ENCODE assay signal across 1 cellular context in genomic region chr17:18919963-18920362, GRCh38.
TF ChIP-seq lines count a peak whose summit lies in the region.

No MANE protein-coding gene starts in this region.

TF ChIP-seq in HepG2, 621 proteins besides CTCF, POLR2A, EP300 and RAD21 (continued from another document and continues in another):
- TF ChIP-seq, protein P1, sequence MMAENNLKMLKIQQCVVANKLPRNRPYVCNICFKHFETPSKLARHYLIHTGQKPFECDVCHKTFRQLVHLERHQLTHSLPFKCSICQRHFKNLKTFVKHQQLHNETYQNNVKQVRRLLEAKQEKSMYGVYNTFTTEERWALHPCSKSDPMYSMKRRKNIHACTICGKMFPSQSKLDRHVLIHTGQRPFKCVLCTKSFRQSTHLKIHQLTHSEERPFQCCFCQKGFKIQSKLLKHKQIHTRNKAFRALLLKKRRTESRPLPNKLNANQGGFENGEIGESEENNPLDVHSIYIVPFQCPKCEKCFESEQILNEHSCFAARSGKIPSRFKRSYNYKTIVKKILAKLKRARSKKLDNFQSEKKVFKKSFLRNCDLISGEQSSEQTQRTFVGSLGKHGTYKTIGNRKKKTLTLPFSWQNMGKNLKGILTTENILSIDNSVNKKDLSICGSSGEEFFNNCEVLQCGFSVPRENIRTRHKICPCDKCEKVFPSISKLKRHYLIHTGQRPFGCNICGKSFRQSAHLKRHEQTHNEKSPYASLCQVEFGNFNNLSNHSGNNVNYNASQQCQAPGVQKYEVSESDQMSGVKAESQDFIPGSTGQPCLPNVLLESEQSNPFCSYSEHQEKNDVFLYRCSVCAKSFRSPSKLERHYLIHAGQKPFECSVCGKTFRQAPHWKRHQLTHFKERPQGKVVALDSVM (CRISPR knock-in tag; IDR thresholded peaks at IDR 0.05) = no peak
- TF ChIP-seq SAP130 (CRISPR knock-in tag; IDR thresholded peaks at IDR 0.05; ENCODE audit: low read depth) (peak; percentile 42), FOXK1 (CRISPR knock-in tag; IDR thresholded peaks at IDR 0.05; ENCODE audit: borderline replicate concordance, low read depth) (no peak), ZNF772 (CRISPR knock-in tag; IDR thresholded peaks at IDR 0.05) (no peak), AHDC1 (CRISPR knock-in tag; IDR thresholded peaks at IDR 0.05; ENCODE audit: borderline replicate concordance) (no peak), TSC22D2 (CRISPR knock-in tag; IDR thresholded peaks at IDR 0.05; ENCODE audit: borderline replicate concordance) (no peak), ZUFSP (CRISPR knock-in tag; IDR thresholded peaks at IDR 0.05; ENCODE audit: borderline replicate concordance) (no peak), ZNF317 (CRISPR knock-in tag; IDR thresholded peaks at IDR 0.05) (no peak), AGO1 (IDR thresholded peaks at IDR 0.05; ENCODE audit: low read depth, low read length, poor library complexity, severe bottlenecking) (no peak), KMT2A (CRISPR knock-in tag; IDR thresholded peaks at IDR 0.05) (no peak), NFE2 (CRISPR knock-in tag; IDR thresholded peaks at IDR 0.05) (no peak), ZNF446 (CRISPR knock-in tag; IDR thresholded peaks at IDR 0.05) (no peak), TGIF2 (CRISPR knock-in tag; IDR thresholded peaks at IDR 0.05) (no peak), ZNF816 (CRISPR knock-in tag; IDR thresholded peaks at IDR 0.05; ENCODE audit: borderline replicate concordance) (no peak), GATAD2A (CRISPR knock-in tag; IDR thresholded peaks at IDR 0.05) (peak; percentile 54; the same call in 1 of the 2 replicates), HDAC2 (CRISPR knock-in tag; IDR thresholded peaks at IDR 0.05) (no peak; the same call in 1 of the 2 replicates), HNF4A (CRISPR knock-in tag; IDR thresholded peaks at IDR 0.05) (peak; percentile 85), SMAD3 (CRISPR knock-in tag; IDR thresholded peaks at IDR 0.05) (no peak), ZNF3 (CRISPR knock-in tag; IDR thresholded peaks at IDR 0.05) (no peak), ZSCAN29 (CRISPR knock-in tag; conservative IDR thresholded peaks at IDR 0.05) (no peak), ZBTB42 (CRISPR knock-in tag; IDR thresholded peaks at IDR 0.05) (no peak), FOXA1 (IDR thresholded peaks at IDR 0.05) (no peak), FOXA1 (CRISPR knock-in tag; IDR thresholded peaks at IDR 0.05) (no peak), RFX5 (IDR thresholded peaks at IDR 0.05; ENCODE audit: low read depth, low read length) (no peak), TAF1 (CRISPR knock-in tag; IDR thresholded peaks at IDR 0.05) (no peak), PAF1 (CRISPR knock-in tag; IDR thresholded peaks at IDR 0.05) (no peak), ZNF644 (CRISPR knock-in tag; IDR thresholded peaks at IDR 0.05; ENCODE audit: low read depth) (peak; percentile 66; the same call in 1 of the 2 replicates), ADNP (CRISPR knock-in tag; IDR thresholded peaks at IDR 0.05) (no peak), CSRNP1 (CRISPR knock-in tag; IDR thresholded peaks at IDR 0.05) (no peak), ZNF724P (CRISPR knock-in tag; IDR thresholded peaks at IDR 0.05; ENCODE audit: borderline replicate concordance) (no peak)
- TF ChIP-seq, protein P2, sequence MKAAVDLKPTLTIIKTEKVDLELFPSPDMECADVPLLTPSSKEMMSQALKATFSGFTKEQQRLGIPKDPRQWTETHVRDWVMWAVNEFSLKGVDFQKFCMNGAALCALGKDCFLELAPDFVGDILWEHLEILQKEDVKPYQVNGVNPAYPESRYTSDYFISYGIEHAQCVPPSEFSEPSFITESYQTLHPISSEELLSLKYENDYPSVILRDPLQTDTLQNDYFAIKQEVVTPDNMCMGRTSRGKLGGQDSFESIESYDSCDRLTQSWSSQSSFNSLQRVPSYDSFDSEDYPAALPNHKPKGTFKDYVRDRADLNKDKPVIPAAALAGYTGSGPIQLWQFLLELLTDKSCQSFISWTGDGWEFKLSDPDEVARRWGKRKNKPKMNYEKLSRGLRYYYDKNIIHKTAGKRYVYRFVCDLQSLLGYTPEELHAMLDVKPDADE (CRISPR knock-in tag; IDR thresholded peaks at IDR 0.05) = no peak
- TF ChIP-seq, protein P3, sequence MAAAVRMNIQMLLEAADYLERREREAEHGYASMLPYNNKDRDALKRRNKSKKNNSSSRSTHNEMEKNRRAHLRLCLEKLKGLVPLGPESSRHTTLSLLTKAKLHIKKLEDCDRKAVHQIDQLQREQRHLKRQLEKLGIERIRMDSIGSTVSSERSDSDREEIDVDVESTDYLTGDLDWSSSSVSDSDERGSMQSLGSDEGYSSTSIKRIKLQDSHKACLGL (CRISPR knock-in tag; IDR thresholded peaks at IDR 0.05) = no peak
- TF ChIP-seq, protein P4, sequence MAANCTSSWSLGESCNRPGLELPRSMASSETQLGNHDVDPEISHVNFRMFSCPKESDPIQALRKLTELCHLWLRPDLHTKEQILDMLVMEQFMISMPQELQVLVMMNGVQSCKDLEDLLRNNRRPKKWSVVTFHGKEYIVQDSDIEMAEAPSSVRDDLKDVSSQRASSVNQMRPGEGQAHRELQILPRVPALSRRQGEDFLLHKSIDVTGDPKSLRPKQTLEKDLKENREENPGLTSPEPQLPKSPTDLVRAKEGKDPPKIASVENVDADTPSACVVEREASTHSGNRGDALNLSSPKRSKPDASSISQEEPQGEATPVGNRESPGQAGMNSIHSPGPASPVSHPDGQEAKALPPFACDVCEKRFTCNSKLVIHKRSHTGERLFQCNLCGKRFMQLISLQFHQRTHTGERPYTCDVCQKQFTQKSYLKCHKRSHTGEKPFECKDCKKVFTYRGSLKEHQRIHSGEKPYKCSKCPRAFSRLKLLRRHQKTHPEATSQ (CRISPR knock-in tag; IDR thresholded peaks at IDR 0.05; ENCODE audit: borderline replicate concordance) = no peak
- TF ChIP-seq, protein P5, sequence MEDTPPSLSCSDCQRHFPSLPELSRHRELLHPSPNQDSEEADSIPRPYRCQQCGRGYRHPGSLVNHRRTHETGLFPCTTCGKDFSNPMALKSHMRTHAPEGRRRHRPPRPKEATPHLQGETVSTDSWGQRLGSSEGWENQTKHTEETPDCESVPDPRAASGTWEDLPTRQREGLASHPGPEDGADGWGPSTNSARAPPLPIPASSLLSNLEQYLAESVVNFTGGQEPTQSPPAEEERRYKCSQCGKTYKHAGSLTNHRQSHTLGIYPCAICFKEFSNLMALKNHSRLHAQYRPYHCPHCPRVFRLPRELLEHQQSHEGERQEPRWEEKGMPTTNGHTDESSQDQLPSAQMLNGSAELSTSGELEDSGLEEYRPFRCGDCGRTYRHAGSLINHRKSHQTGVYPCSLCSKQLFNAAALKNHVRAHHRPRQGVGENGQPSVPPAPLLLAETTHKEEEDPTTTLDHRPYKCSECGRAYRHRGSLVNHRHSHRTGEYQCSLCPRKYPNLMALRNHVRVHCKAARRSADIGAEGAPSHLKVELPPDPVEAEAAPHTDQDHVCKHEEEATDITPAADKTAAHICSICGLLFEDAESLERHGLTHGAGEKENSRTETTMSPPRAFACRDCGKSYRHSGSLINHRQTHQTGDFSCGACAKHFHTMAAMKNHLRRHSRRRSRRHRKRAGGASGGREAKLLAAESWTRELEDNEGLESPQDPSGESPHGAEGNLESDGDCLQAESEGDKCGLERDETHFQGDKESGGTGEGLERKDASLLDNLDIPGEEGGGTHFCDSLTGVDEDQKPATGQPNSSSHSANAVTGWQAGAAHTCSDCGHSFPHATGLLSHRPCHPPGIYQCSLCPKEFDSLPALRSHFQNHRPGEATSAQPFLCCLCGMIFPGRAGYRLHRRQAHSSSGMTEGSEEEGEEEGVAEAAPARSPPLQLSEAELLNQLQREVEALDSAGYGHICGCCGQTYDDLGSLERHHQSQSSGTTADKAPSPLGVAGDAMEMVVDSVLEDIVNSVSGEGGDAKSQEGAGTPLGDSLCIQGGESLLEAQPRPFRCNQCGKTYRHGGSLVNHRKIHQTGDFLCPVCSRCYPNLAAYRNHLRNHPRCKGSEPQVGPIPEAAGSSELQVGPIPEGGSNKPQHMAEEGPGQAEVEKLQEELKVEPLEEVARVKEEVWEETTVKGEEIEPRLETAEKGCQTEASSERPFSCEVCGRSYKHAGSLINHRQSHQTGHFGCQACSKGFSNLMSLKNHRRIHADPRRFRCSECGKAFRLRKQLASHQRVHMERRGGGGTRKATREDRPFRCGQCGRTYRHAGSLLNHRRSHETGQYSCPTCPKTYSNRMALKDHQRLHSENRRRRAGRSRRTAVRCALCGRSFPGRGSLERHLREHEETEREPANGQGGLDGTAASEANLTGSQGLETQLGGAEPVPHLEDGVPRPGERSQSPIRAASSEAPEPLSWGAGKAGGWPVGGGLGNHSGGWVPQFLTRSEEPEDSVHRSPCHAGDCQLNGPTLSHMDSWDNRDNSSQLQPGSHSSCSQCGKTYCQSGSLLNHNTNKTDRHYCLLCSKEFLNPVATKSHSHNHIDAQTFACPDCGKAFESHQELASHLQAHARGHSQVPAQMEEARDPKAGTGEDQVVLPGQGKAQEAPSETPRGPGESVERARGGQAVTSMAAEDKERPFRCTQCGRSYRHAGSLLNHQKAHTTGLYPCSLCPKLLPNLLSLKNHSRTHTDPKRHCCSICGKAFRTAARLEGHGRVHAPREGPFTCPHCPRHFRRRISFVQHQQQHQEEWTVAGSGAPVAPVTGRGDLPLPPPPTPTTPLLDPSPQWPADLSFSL (CRISPR knock-in tag; IDR thresholded peaks at IDR 0.05) = no peak
- TF ChIP-seq, protein P6, sequence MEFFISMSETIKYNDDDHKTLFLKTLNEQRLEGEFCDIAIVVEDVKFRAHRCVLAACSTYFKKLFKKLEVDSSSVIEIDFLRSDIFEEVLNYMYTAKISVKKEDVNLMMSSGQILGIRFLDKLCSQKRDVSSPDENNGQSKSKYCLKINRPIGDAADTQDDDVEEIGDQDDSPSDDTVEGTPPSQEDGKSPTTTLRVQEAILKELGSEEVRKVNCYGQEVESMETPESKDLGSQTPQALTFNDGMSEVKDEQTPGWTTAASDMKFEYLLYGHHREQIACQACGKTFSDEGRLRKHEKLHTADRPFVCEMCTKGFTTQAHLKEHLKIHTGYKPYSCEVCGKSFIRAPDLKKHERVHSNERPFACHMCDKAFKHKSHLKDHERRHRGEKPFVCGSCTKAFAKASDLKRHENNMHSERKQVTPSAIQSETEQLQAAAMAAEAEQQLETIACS (CRISPR knock-in tag; IDR thresholded peaks at IDR 0.05) = no peak
